In genomic region chr14:104919152-104919992, GRCh38 we compare ENCODE assay signal across 5 cellular contexts. TPM values are rescaled to one million over a fixed set of nuclear protein-coding genes. Genes with fewer than 3 reads are reported as not detected.
"Had no signal": no experiment of that assay in that cellular context is flagged by ENCODE, and none has a peak within 500 bp of the region (broad histone marks: within the 10 kb centered on the region; RNA-seq: fewer than 3 reads in every experiment).

No MANE protein-coding gene starts in this region.

RNA-seq across cellular contexts. Expression of gene PLD4, which starts 5.3 kb away (rescaled TPM):
- total RNA-seq: activated CD8-positive, alpha-beta T cell treated with anti-CD3 and anti-CD28 coated beads for 36 hours; activated T-helper 17 cell treated with anti-CD3 and anti-CD28 coated beads, Interleukin-2, amount 50 U/mL, for 72 hours; bronchial epithelial cell; foreskin keratinocyte; glomerular endothelial cell had no signal
